Comparison of ENCODE assay signal across 16 cellular contexts in the genomic region with DNA sequence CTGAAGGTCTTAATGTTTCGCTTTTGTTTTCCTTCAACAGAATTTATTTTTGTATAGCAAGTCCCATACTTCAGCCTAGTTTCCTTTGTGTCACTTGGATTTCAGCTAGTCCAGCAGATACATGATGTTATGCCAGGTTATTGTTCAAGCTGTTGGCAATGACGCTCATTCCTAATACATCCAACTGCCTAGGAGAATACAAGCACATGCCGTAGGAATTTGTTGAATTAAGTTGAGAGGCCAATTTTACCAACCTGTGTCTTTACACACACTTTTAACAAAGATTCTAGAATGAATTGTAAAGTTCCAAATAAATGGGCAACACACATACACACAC.
A peak's percentile ranks its signal among the peaks of the same experiment; 100 is the strongest.
DNase-seq lines count a peak whose midpoint lies in the region; ATAC-seq and TF ChIP-seq lines count a peak whose summit lies in the region.
"Had no signal": no experiment of that assay in that cellular context is flagged by ENCODE, and none has a peak within 500 bp of the region (broad histone marks: within the 10 kb centered on the region; RNA-seq: fewer than 3 reads in every experiment).

No MANE protein-coding gene starts in this region.

- WGBS in esophagus muscularis mucosa: 35% methylated on average over 3 of the region's 3 CpGs
- WGBS in right lobe of liver (ENCODE audit: insufficient coverage, low coverage, low lambda C conversion rate, missing lambda C conversion rate): 34% methylated on average over 3 of the region's 3 CpGs

- no peaks in the 10 kb centered on the region for H3K27me3 ChIP-seq in RWPE2 (ENCODE audit: insufficient read depth, poor library complexity, severe bottlenecking)
- H3K27me3 ChIP-seq in esophagus muscularis mucosa: no peaks in the 10 kb centered on the region
- H3K27me3 ChIP-seq in right lobe of liver: no peaks in the 10 kb centered on the region
- no peaks in the 10 kb centered on the region for H3K27me3 ChIP-seq in subcutaneous abdominal adipose tissue (ENCODE audit: control insufficient read depth in 5 of 5, insufficient read depth in 4 of 5, low read length in 5 of 5)

- H3K27ac ChIP-seq in RWPE2 (ENCODE audit: poor library complexity, severe bottlenecking): peak overlapping the region; percentile 79
- peak overlapping the region; percentile 40 to 65 (median 52) for H3K27ac ChIP-seq in esophagus muscularis mucosa (replicated peaks in 1 of 4)
- peak overlapping the region; percentile 27 to 88 (median 74) for H3K27ac ChIP-seq in right lobe of liver
- H3K27ac ChIP-seq in subcutaneous abdominal adipose tissue (ENCODE audit: low read depth, low read length): peak overlapping the region; percentile 69

- H3K36me3 ChIP-seq in RWPE2 (ENCODE audit: low read depth): no peaks in the 10 kb centered on the region
- no peaks in the 10 kb centered on the region for H3K36me3 ChIP-seq in esophagus muscularis mucosa
- no peaks in the 10 kb centered on the region for H3K36me3 ChIP-seq in right lobe of liver
- no peaks in the 10 kb centered on the region for H3K36me3 ChIP-seq in subcutaneous abdominal adipose tissue (ENCODE audit: control insufficient read depth in 5 of 5, insufficient read depth in 5 of 5, low read length in 5 of 5)

- H3K4me3 ChIP-seq in RWPE2 (ENCODE audit: severe bottlenecking) (no peak overlapping the region), esophagus muscularis mucosa (no peak overlapping the region), right lobe of liver (no peak overlapping the region), subcutaneous abdominal adipose tissue (ENCODE audit: low read depth in 1 of 5, low read length in 5 of 5) (no peak overlapping the region)

- no peak for TF ChIP-seq CTCF in RWPE2 (IDR thresholded peaks at IDR 0.05; ENCODE audit: poor library complexity, severe bottlenecking)
- TF ChIP-seq CTCF in esophagus muscularis mucosa (IDR thresholded peaks at IDR 0.05): no peak
- TF ChIP-seq CTCF in right lobe of liver (IDR thresholded peaks at IDR 0.05): no peak

- ATAC-seq in RWPE2 (ENCODE audit: low read depth): peak; percentile 26; the same call in 1 of the 3 replicates
- ATAC-seq in right lobe of liver: peak; percentile 52 to 69 (median 61)
- ATAC-seq in HG03469 (IDR thresholded peaks at IDR 0.05; ENCODE audit: unreplicated experiment): no peak
- ATAC-seq: naive thymus-derived CD8-positive, alpha-beta T cell; stimulated activated effector memory CD8-positive, alpha-beta T cell treated with anti-CD3 and anti-CD28 coated beads, Interleukin-12 subunit alpha, Interleukin-12 subunit beta, amount 100 ng/mL, for 72 hours had no signal

- intact Hi-C loops in esophagus muscularis mucosa (cut with DNase I) (no loop called here), right lobe of liver (cut with DNase I) (no loop called here)

- TF ChIP-seq POLR2A in esophagus muscularis mucosa (IDR thresholded peaks at IDR 0.05; ENCODE audit: low read depth): no peak
- TF ChIP-seq POLR2A in right lobe of liver (IDR thresholded peaks at IDR 0.05): no peak

- H3K9ac ChIP-seq in subcutaneous abdominal adipose tissue (ENCODE audit: low read length in 5 of 5): no peak overlapping the region

- H3K9me3 ChIP-seq in RWPE2 (ENCODE audit: severe bottlenecking) (no peaks in the 10 kb centered on the region), esophagus muscularis mucosa (no peaks in the 10 kb centered on the region), right lobe of liver (no peaks in the 10 kb centered on the region), subcutaneous abdominal adipose tissue (ENCODE audit: control insufficient read depth in 5 of 5, low read length in 5 of 5) (no peaks in the 10 kb centered on the region)

- no peak for DNase-seq in RWPE2 (ENCODE audit: low spot score)
- DNase-seq in esophagus muscularis mucosa (ENCODE audit: extremely low spot score): no peak
- DNase-seq in right lobe of liver: peak in 1 of 3 donors; percentile 46
- no peak for DNase-seq in activated CD4-positive, alpha-beta T cell treated with anti-CD3 and anti-CD28 coated beads, Interleukin-2, amount 50 U/mL, for 1 hour
- no peak for DNase-seq in stimulated activated CD4-positive, alpha-beta T cell treated with anti-CD3 and anti-CD28 coated beads, Interleukin-15, amount 100 ng/mL, for 24 hours
- no peak for DNase-seq in activated gamma-delta T cell treated with Interleukin-2 at 50 U/mL for 16 hours
- DNase-seq: activated CD8-positive, alpha-beta memory T cell treated with anti-CD3 and anti-CD28 coated beads for 24 hours; CD4-positive, CD25-positive, alpha-beta regulatory T cell; effector memory CD4-positive, alpha-beta T cell; GF-D8; naive thymus-derived CD8-positive, alpha-beta T cell; stimulated activated CD4-positive, alpha-beta T cell treated with anti-CD3 and anti-CD28 coated beads, Interleukin-1b, Interleukin-23, amount 100 ng/mL, for 48 hours; T1000 had no signal

- no peak for TF ChIP-seq EP300 in esophagus muscularis mucosa (IDR thresholded peaks at IDR 0.05)

- peaks cover 17% of the 10 kb centered on the region for H3K4me1 ChIP-seq in RWPE2 (ENCODE audit: insufficient read depth, poor library complexity, severe bottlenecking)
- H3K4me1 ChIP-seq in esophagus muscularis mucosa: peaks cover 20 to 31% (median 31%) of the 10 kb centered on the region in 4 donors
- H3K4me1 ChIP-seq in right lobe of liver: peaks cover 0 to 23% (median 9%) of the 10 kb centered on the region in 4 donors
- peaks cover 3 to 32% (median 30%) of the 10 kb centered on the region in 5 donors for H3K4me1 ChIP-seq in subcutaneous abdominal adipose tissue (ENCODE audit: control insufficient read depth in 5 of 5, insufficient read depth in 5 of 5, low read length in 5 of 5)
